Comparison of ENCODE assay signal across 30 cellular contexts in the genomic region with DNA sequence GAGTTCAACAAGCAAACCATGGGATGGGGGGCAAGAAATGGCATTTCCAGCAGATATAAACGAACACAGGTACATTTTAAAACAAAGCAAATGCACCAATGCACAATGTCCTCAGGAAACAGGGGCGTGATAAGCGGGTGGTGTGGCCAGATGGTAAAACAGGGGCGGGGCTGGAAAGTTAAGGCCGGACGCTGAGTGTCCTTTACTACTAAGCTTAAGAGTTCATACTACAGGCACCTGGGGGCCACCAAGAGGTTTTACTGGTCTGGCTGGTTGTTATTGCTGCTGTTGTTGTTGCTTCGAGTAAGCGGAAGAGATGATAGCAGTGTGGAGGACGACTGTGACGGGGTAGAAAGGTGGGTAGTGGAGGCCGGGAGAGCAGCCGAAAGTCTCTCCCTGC.
"Had no signal": no experiment of that assay in that cellular context is flagged by ENCODE, and none has a peak within 500 bp of the region (broad histone marks: within the 10 kb centered on the region; RNA-seq: fewer than 3 reads in every experiment).

No MANE protein-coding gene starts in this region.

- H3K27me3 Mint-ChIP-seq: activated CD4-positive, alpha-beta T cell treated with anti-CD3 and anti-CD28 coated beads, Interleukin-2, amount 10 ng/mL, durations not matched to agents 24 days and 14 days; activated CD8-positive, alpha-beta T cell treated with anti-CD3 and anti-CD28 coated beads for 36 hours; activated naive CD8-positive, alpha-beta T cell treated with anti-CD3 and anti-CD28 coated beads, Interleukin-2, amount 50 U/mL, for 24 hours; brain had no signal

- H3K9me2 ChIP-seq: SK-N-SH had no signal

- H3K4me3 ChIP-seq: Peyer's patch, SJSA1 had no signal

- H3K27ac ChIP-seq: Peyer's patch, SJSA1, VCaP had no signal

- H3K4me3 Mint-ChIP-seq: activated CD4-positive, alpha-beta T cell treated with anti-CD3 and anti-CD28 coated beads, Interleukin-2, amount 10 ng/mL, durations not matched to agents 24 days and 14 days; activated CD8-positive, alpha-beta T cell treated with anti-CD3 and anti-CD28 coated beads for 36 hours; activated naive CD4-positive, alpha-beta T cell treated with anti-CD3 and anti-CD28 coated beads, Interleukin-2, amount 10 ng/mL, durations not matched to agents 7 days and 5 days; activated naive CD8-positive, alpha-beta T cell; activated naive CD8-positive, alpha-beta T cell treated with anti-CD3 and anti-CD28 coated beads, Interleukin-2, amount 50 U/mL, for 24 hours; activated T-cell treated with anti-CD3 and anti-CD28 coated beads, Interleukin-2, amount 50 U/mL, for 24 hours; brain; T-helper 1 cell treated with Interleukin-12 subunit alpha and Interleukin-12 subunit beta and Interleukin-4 antibody, amounts not matched to agents 30 μg/mL and 1 μg/mL, for 36 hours; T-helper 2 cell treated with Interferon-gamma antibody and Interleukin-4, amounts not matched to agents 5 μg/mL and 100 μg/mL, for 36 hours had no signal

- H3K36me3 ChIP-seq: Peyer's patch, SJSA1 had no signal

- H3K27me3 ChIP-seq: Peyer's patch, SJSA1 had no signal

- H3K4me1 Mint-ChIP-seq: activated CD4-positive, alpha-beta T cell treated with anti-CD3 and anti-CD28 coated beads, Interleukin-2, amount 10 ng/mL, durations not matched to agents 24 days and 14 days; activated naive CD4-positive, alpha-beta T cell treated with anti-CD3 and anti-CD28 coated beads, Interleukin-2, amount 10 ng/mL, durations not matched to agents 7 days and 5 days; activated naive CD8-positive, alpha-beta T cell treated with anti-CD3 and anti-CD28 coated beads, Interleukin-2, amount 50 U/mL, for 24 hours had no signal

- H3K4me2 ChIP-seq: SK-N-SH had no signal

- H3K27ac Mint-ChIP-seq: activated CD4-positive, alpha-beta T cell treated with anti-CD3 and anti-CD28 coated beads, Interleukin-2, amount 10 ng/mL, durations not matched to agents 24 days and 14 days; activated CD8-positive, alpha-beta T cell treated with anti-CD3 and anti-CD28 coated beads for 36 hours; activated naive CD4-positive, alpha-beta T cell treated with anti-CD3 and anti-CD28 coated beads, Interleukin-2, amount 10 ng/mL, durations not matched to agents 7 days and 5 days; activated naive CD8-positive, alpha-beta T cell; activated naive CD8-positive, alpha-beta T cell treated with anti-CD3 and anti-CD28 coated beads, Interleukin-2, amount 50 U/mL, for 24 hours; activated T-cell treated with anti-CD3 and anti-CD28 coated beads, Interleukin-2, amount 50 U/mL, for 24 hours; activated T-helper 2 cell treated with anti-CD3 and anti-CD28 coated beads, Interferon-gamma antibody, Interleukin-2, Interleukin-4, amounts not matched to agents 10 μg/mL and 5 μg/mL and 100 μg/mL, durations not matched to agents 14 hours and 24 hours and 36 hours; brain; T-helper 1 cell treated with Interleukin-12 subunit alpha and Interleukin-12 subunit beta and Interleukin-4 antibody, amounts not matched to agents 30 μg/mL and 1 μg/mL, for 36 hours; T-helper 2 cell treated with Interferon-gamma antibody and Interleukin-4, amounts not matched to agents 5 μg/mL and 100 μg/mL, for 36 hours had no signal

- DNase-seq: activated CD4-positive, alpha-beta T cell treated with anti-CD3 and anti-CD28 coated beads, Interleukin-2, amount 10 ng/mL, durations not matched to agents 24 days and 14 days; activated CD4-positive, alpha-beta T cell treated with anti-CD3 and anti-CD28 coated beads, Interleukin-2, amount 50 U/mL, for 4 hours; activated CD8-positive, alpha-beta T cell treated with anti-CD3 and anti-CD28 coated beads for 36 hours; activated gamma-delta T cell treated with Interleukin-2 at 50 U/mL for 16 hours; activated naive CD4-positive, alpha-beta T cell treated with anti-CD3 and anti-CD28 coated beads, Interleukin-2, amount 10 ng/mL, durations not matched to agents 7 days and 5 days; activated naive CD8-positive, alpha-beta T cell treated with anti-CD3 and anti-CD28 coated beads, Interleukin-2, amount 50 U/mL, for 24 hours; activated T-cell treated with anti-CD3 and anti-CD28 coated beads, Interleukin-2, amount 50 U/mL, for 24 hours; anterior cingulate cortex; caudate nucleus; NCI-H1092 treated with DMSO at 0.1 percent for 48 hours; NCI-H1417; NCI-H146; NCI-H187; NCI-H2029 treated with DMSO at 0.1 percent for 48 hours; NCI-H2171 treated with DMSO at 0.1 percent for 48 hours; NCI-H2227 treated with DMSO at 0.1 percent for 48 hours; NCI-H446; NCI-H526 treated with DMSO at 0.1 percent for 48 hours; NCI-H774; Peyer's patch; RPMI8226; SHP77 treated with DMSO at 0.1 percent for 48 hours; SK-N-SH had no signal

- H3K4me1 ChIP-seq: Peyer's patch, SJSA1 had no signal

- H3K9me3 Mint-ChIP-seq: activated CD4-positive, alpha-beta T cell treated with anti-CD3 and anti-CD28 coated beads, Interleukin-2, amount 10 ng/mL, durations not matched to agents 24 days and 14 days; activated CD8-positive, alpha-beta T cell treated with anti-CD3 and anti-CD28 coated beads for 36 hours; activated naive CD4-positive, alpha-beta T cell treated with anti-CD3 and anti-CD28 coated beads, Interleukin-2, amount 10 ng/mL, durations not matched to agents 7 days and 5 days; activated naive CD8-positive, alpha-beta T cell treated with anti-CD3 and anti-CD28 coated beads, Interleukin-2, amount 50 U/mL, for 24 hours; activated T-cell treated with anti-CD3 and anti-CD28 coated beads, Interleukin-2, amount 50 U/mL, for 24 hours; activated T-helper 2 cell treated with anti-CD3 and anti-CD28 coated beads, Interferon-gamma antibody, Interleukin-2, Interleukin-4, amounts not matched to agents 10 μg/mL and 5 μg/mL and 100 μg/mL, durations not matched to agents 14 hours and 24 hours and 36 hours; brain; T-helper 1 cell treated with Interleukin-12 subunit alpha and Interleukin-12 subunit beta and Interleukin-4 antibody, amounts not matched to agents 30 μg/mL and 1 μg/mL, for 36 hours; T-helper 2 cell treated with Interferon-gamma antibody and Interleukin-4, amounts not matched to agents 5 μg/mL and 100 μg/mL, for 36 hours had no signal

- ATAC-seq: activated CD8-positive, alpha-beta T cell treated with anti-CD3 and anti-CD28 coated beads for 36 hours; activated naive CD8-positive, alpha-beta T cell treated with anti-CD3 and anti-CD28 coated beads, Interleukin-2, amount 50 U/mL, for 24 hours had no signal

- H3K36me3 Mint-ChIP-seq: activated naive CD4-positive, alpha-beta T cell treated with anti-CD3 and anti-CD28 coated beads, Interleukin-2, amount 10 ng/mL, durations not matched to agents 7 days and 5 days; activated naive CD8-positive, alpha-beta T cell; brain had no signal

- H3K9me3 ChIP-seq: Peyer's patch, SJSA1, SK-N-SH had no signal

- H3K9ac ChIP-seq: SK-N-SH had no signal
